ENCODE assay signal across 28 cellular contexts in the genomic region with DNA sequence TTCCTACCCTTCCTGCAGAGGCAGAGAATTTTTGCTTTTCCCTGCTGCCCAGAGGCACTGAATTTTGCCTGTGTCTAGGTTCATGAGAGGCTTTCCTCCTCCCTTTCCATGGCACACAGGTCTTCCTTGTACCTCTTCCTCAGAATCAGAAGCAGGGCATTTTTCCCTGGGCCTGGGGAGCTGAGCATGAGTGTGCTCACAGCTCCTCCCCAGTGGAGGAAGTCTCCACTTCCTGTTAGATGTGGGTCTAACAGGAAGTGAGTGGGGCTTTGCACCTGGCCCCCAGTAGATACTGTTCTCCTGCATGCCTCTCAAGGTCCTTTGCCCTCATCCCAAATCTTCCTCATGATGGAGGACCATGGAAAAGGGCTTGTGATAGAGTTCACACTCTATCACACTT.
DNase-seq lines count a peak whose midpoint lies in the region; ATAC-seq and TF ChIP-seq lines count a peak whose summit lies in the region.
"Had no signal": no experiment of that assay in that cellular context is flagged by ENCODE, and none has a peak within 500 bp of the region (broad histone marks: within the 10 kb centered on the region; RNA-seq: fewer than 3 reads in every experiment).

No MANE protein-coding gene starts in this region.

- no peak overlapping the region for H3K9ac ChIP-seq in BLaER1

- H3K4me1 Mint-ChIP-seq in activated CD8-positive, alpha-beta T cell treated with anti-CD3 and anti-CD28 coated beads, Interleukin-2, amount 10 ng/mL, durations not matched to agents 7 days and 5 days (ENCODE audit: low read depth) = peaks cover 8% of the 10 kb centered on the region
- H3K4me1 Mint-ChIP-seq: activated B cell treated with CpG ODN at 0.5 μM for 24 hours, B cell had no signal

- no peaks in the 10 kb centered on the region for H3K9me3 Mint-ChIP-seq in activated CD8-positive, alpha-beta T cell treated with anti-CD3 and anti-CD28 coated beads, Interleukin-2, amount 10 ng/mL, durations not matched to agents 7 days and 5 days (ENCODE audit: insufficient read depth)
- H3K9me3 Mint-ChIP-seq: activated B cell treated with CpG ODN at 0.5 μM for 24 hours; stimulated activated naive CD8-positive, alpha-beta T cell treated with anti-CD3 and anti-CD28 coated beads, Interleukin-15, Interleukin-2, amounts not matched to agents 100 ng/mL and 50 ng/mL, for 24 hours had no signal

- no peaks in the 10 kb centered on the region for H3K27me3 Mint-ChIP-seq in activated CD8-positive, alpha-beta T cell treated with anti-CD3 and anti-CD28 coated beads, Interleukin-2, amount 10 ng/mL, durations not matched to agents 7 days and 5 days (ENCODE audit: low read depth)
- H3K27me3 Mint-ChIP-seq: activated B cell treated with CpG ODN at 0.5 μM for 24 hours; B cell; effector memory CD8-positive, alpha-beta T cell; naive thymus-derived CD8-positive, alpha-beta T cell; stimulated activated naive CD8-positive, alpha-beta T cell treated with anti-CD3 and anti-CD28 coated beads, Interleukin-15, Interleukin-2, amounts not matched to agents 100 ng/mL and 50 ng/mL, for 24 hours had no signal

- no peaks in the 10 kb centered on the region for H4K20me1 ChIP-seq in BLaER1
- H4K20me1 ChIP-seq in OCI-LY7 (ENCODE audit: insufficient read depth, low read length) = no peaks in the 10 kb centered on the region

- H3K4me1 ChIP-seq in BLaER1 (peaks cover 10% of the 10 kb centered on the region), OCI-LY7 (ENCODE audit: insufficient read depth, low read length, poor library complexity, severe bottlenecking) (peaks cover 6% of the 10 kb centered on the region)
- H3K4me1 ChIP-seq: A549, breast epithelium, uterus had no signal

- no peak overlapping the region for H3K4me3 Mint-ChIP-seq in activated CD8-positive, alpha-beta T cell treated with anti-CD3 and anti-CD28 coated beads, Interleukin-2, amount 10 ng/mL, durations not matched to agents 7 days and 5 days
- H3K4me3 Mint-ChIP-seq: activated B cell treated with CpG ODN at 0.5 μM for 24 hours; B cell; effector memory CD8-positive, alpha-beta T cell; naive thymus-derived CD8-positive, alpha-beta T cell; stimulated activated naive CD8-positive, alpha-beta T cell treated with anti-CD3 and anti-CD28 coated beads, Interleukin-15, Interleukin-2, amounts not matched to agents 100 ng/mL and 50 ng/mL, for 24 hours had no signal

- H3K4me2 ChIP-seq in BLaER1 = peak overlapping the region; percentile 54
- no peak overlapping the region for H3K4me2 ChIP-seq in OCI-LY7 (ENCODE audit: low read length)
- H3K4me2 ChIP-seq: A549 had no signal

- peak overlapping the region; percentile 82 for H2AFZ ChIP-seq in OCI-LY7 (ENCODE audit: low read length)

- no peak overlapping the region for H3K4me3 ChIP-seq in BLaER1
- no peak overlapping the region for H3K4me3 ChIP-seq in OCI-LY7 (ENCODE audit: low read depth, low read length, poor library complexity, severe bottlenecking)
- H3K4me3 ChIP-seq: A549, breast epithelium, K562, thoracic aorta, uterus had no signal

- H3K36me3 ChIP-seq in BLaER1 = no peaks in the 10 kb centered on the region
- no peaks in the 10 kb centered on the region for H3K36me3 ChIP-seq in OCI-LY7 (ENCODE audit: insufficient read depth, low read length)
- H3K36me3 ChIP-seq: breast epithelium, thoracic aorta, uterus had no signal

- POLR2A ChIA-PET in OCI-LY7 (lab: Charles Lee) = interaction anchor here (0.7 to 1.8 kb wide), 4 partner anchors 12 to 775 kb away, joined by 3 to 4 read pairs (median 3); no protein-coding TSS in a partner anchor
- POLR2A ChIA-PET in activated CD8-positive, alpha-beta T cell treated with anti-CD3 and anti-CD28 coated beads, Interleukin-2, amount 10 ng/mL, durations not matched to agents 7 days and 5 days (lab: Charles Lee) = no interaction called here

- no peak for TF ChIP-seq CTCF in OCI-LY7 (conservative IDR thresholded peaks at IDR 0.05; ENCODE audit: low read length)

- no peaks in the 10 kb centered on the region for H3K79me2 ChIP-seq in OCI-LY7 (ENCODE audit: insufficient read depth, low read depth, low read length)

- H3K9me3 ChIP-seq in BLaER1 = no peaks in the 10 kb centered on the region
- H3K9me3 ChIP-seq in OCI-LY7 (ENCODE audit: low read length) = no peaks in the 10 kb centered on the region
- H3K9me3 ChIP-seq: A549, breast epithelium, thoracic aorta, uterus had no signal

- intact Hi-C loops in OCI-LY7 (cut with micrococcal nuclease; ENCODE audit: unreplicated experiment) = no loop called here

- CTCF ChIA-PET in OCI-LY7 (lab: Charles Lee; ENCODE audit: unreplicated experiment) = no interaction called here
- CTCF ChIA-PET in activated CD8-positive, alpha-beta T cell treated with anti-CD3 and anti-CD28 coated beads, Interleukin-2, amount 10 ng/mL, durations not matched to agents 7 days and 5 days (lab: Charles Lee) = no interaction called here

- ATAC-seq in GM19438 (IDR thresholded peaks at IDR 0.05; ENCODE audit: low read depth, unreplicated experiment) (peak; percentile 69), HG03159 (IDR thresholded peaks at IDR 0.05; ENCODE audit: unreplicated experiment) (peak; percentile 58), GM21447 (IDR thresholded peaks at IDR 0.05; ENCODE audit: unreplicated experiment) (no peak)
- no peak for ATAC-seq in activated CD8-positive, alpha-beta T cell treated with anti-CD3 and anti-CD28 coated beads, Interleukin-2, amount 10 ng/mL, durations not matched to agents 7 days and 5 days
- ATAC-seq: A549; effector memory CD8-positive, alpha-beta T cell; K562; naive thymus-derived CD8-positive, alpha-beta T cell had no signal

- no peaks in the 10 kb centered on the region for H3K36me3 Mint-ChIP-seq in activated CD8-positive, alpha-beta T cell treated with anti-CD3 and anti-CD28 coated beads, Interleukin-2, amount 10 ng/mL, durations not matched to agents 7 days and 5 days (ENCODE audit: low read depth)
- H3K36me3 Mint-ChIP-seq: naive thymus-derived CD8-positive, alpha-beta T cell had no signal

- no peak overlapping the region for H3K27ac Mint-ChIP-seq in activated CD8-positive, alpha-beta T cell treated with anti-CD3 and anti-CD28 coated beads, Interleukin-2, amount 10 ng/mL, durations not matched to agents 7 days and 5 days
- H3K27ac Mint-ChIP-seq: activated B cell treated with CpG ODN at 0.5 μM for 24 hours; B cell; effector memory CD8-positive, alpha-beta T cell; naive thymus-derived CD8-positive, alpha-beta T cell; stimulated activated naive CD8-positive, alpha-beta T cell treated with anti-CD3 and anti-CD28 coated beads, Interleukin-15, Interleukin-2, amounts not matched to agents 100 ng/mL and 50 ng/mL, for 24 hours had no signal

- H3K27ac ChIP-seq in BLaER1 = peak overlapping the region; percentile 62
- no peak overlapping the region for H3K27ac ChIP-seq in OCI-LY7 (ENCODE audit: low read depth, low read length, poor library complexity, severe bottlenecking)
- H3K27ac ChIP-seq: A549, breast epithelium, thoracic aorta, uterus had no signal

- H3K9me2 ChIP-seq in OCI-LY7 (ENCODE audit: insufficient read depth, low read length) = no peaks in the 10 kb centered on the region

- BruUV-seq in OCI-LY7 (replicated peaks; lab: Mats Ljungman, UMichigan) = no TSS peak

- DNase-seq in OCI-LY7 (ENCODE audit: low spot score) (peak; percentile 30), dedifferentiated amniotic fluid mesenchymal stem cell (ENCODE audit: extremely low spot score) (no peak), AG08396 (ENCODE audit: low spot score) (no peak)
- DNase-seq in activated CD8-positive, alpha-beta T cell treated with anti-CD3 and anti-CD28 coated beads, Interleukin-2, amount 10 ng/mL, durations not matched to agents 7 days and 5 days = no peak
- DNase-seq: activated B cell treated with CpG ODN at 0.5 μM for 24 hours; activated naive CD4-positive, alpha-beta T cell treated with anti-CD3 and anti-CD28 coated beads, Interleukin-2, amount 50 U/mL, for 16 hours; amygdala; effector memory CD8-positive, alpha-beta T cell; erythroblast; GDM1; HCEC 1CT; head of caudate nucleus; naive thymus-derived CD8-positive, alpha-beta T cell; NCI-H1436; NCI-H2081 treated with DMSO at 0.1 percent for 48 hours; NCI-H774; T-helper 1 cell; uterus had no signal

- H3K27me3 ChIP-seq in BLaER1 = no peaks in the 10 kb centered on the region
- H3K27me3 ChIP-seq: breast epithelium, uterus had no signal

Comparison
In these comparisons a context has a peak if more than half of its experiments do, and no peak if none do; other contexts are left out.
1. ATAC-seq: peak in GM19438 (single experiment) and HG03159 (single experiment); none in activated CD8-positive, alpha-beta T cell treated with anti-CD3 and anti-CD28 coated beads, Interleukin-2, amount 10 ng/mL, durations not matched to agents 7 days and 5 days (single experiment) and GM21447 (single experiment).